ENCODE assay signal across 1 cellular context in genomic region chr6:53811082-53811481, GRCh38.
TF ChIP-seq lines count a peak whose summit lies in the region.

No MANE protein-coding gene starts in this region.

TF ChIP-seq in HEK293, 187 proteins besides CTCF, POLR2A, EP300 and RAD21 (continued from another document):
- TF ChIP-seq HOXA7 (CRISPR knock-in tag; IDR thresholded peaks at IDR 0.05; ENCODE audit: borderline replicate concordance) (no peak), ZNF423 (tag by site-specific recombination; IDR thresholded peaks at IDR 0.05) (no peak), FEZF1 (tag by site-specific recombination; IDR thresholded peaks at IDR 0.05) (0 out of 2 replicates have a peak, but pooled peaks have one; percentile 22), ZNF2 (tag by site-specific recombination; IDR thresholded peaks at IDR 0.05) (no peak), ZNF791 (tag by site-specific recombination; IDR thresholded peaks at IDR 0.05) (no peak), ZNF629 (tag by site-specific recombination; IDR thresholded peaks at IDR 0.05) (peak; percentile 38; the same call in 1 of the 2 replicates), ZNF623 (tag by site-specific recombination; IDR thresholded peaks at IDR 0.05) (no peak), ZIC2 (tag by site-specific recombination; IDR thresholded peaks at IDR 0.05) (peak; percentile 72), ZNF169 (tag by site-specific recombination; IDR thresholded peaks at IDR 0.05) (no peak), OSR2 (tag by site-specific recombination; IDR thresholded peaks at IDR 0.05) (peak; percentile 86), ZNF121 (tag by site-specific recombination; IDR thresholded peaks at IDR 0.05) (no peak), PBX3 (CRISPR knock-in tag; IDR thresholded peaks at IDR 0.05) (no peak), ZNF670 (tag by site-specific recombination; IDR thresholded peaks at IDR 0.05; ENCODE audit: low read depth) (no peak), ZNF701 (tag by site-specific recombination; IDR thresholded peaks at IDR 0.05) (no peak), ZNF548 (tag by site-specific recombination; IDR thresholded peaks at IDR 0.05) (no peak), ZNF266 (tag by site-specific recombination; IDR thresholded peaks at IDR 0.05; ENCODE audit: low read depth) (no peak), SP7 (tag by site-specific recombination; IDR thresholded peaks at IDR 0.05) (peak; percentile 61; the same call in 1 of the 2 replicates), ZNF585B (tag by site-specific recombination; IDR thresholded peaks at IDR 0.05) (no peak), SP2 (tag by site-specific recombination; IDR thresholded peaks at IDR 0.05) (no peak), ZNF140 (tag by site-specific recombination; IDR thresholded peaks at IDR 0.05) (no peak), PRDM10 (tag by site-specific recombination; IDR thresholded peaks at IDR 0.05) (no peak), ZNF549 (tag by site-specific recombination; IDR thresholded peaks at IDR 0.05) (no peak)
TF ChIP-seq in HEK293: peak in this region for 7.
